27 cellular contexts compared by ENCODE assay signal in the genomic region with DNA sequence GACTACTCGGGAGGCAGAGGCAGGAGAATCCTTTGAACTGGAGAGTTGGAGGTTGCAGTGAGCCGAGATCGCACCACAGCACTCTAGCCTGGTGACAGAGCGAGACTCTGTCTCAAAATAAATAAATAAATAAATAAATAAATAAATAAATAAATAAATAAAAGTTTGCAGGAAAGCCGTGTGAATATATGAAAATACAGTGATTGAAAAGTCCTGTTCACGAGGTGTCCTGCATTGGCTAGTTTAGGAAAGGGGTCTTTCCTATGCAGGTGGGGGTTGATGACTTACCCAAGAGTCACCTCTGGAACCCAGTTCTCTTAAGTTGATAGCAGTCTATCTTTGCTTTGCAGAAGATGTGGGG. TPM values are rescaled to one million over a fixed set of nuclear protein-coding genes. Genes with fewer than 3 reads are reported as not detected.
DNase-seq lines count a peak whose midpoint lies in the region; ATAC-seq and TF ChIP-seq lines count a peak whose summit lies in the region.
"Had no signal": no experiment of that assay in that cellular context is flagged by ENCODE, and none has a peak within 500 bp of the region (broad histone marks: within the 10 kb centered on the region; RNA-seq: fewer than 3 reads in every experiment).

No MANE protein-coding gene starts in this region.

- peaks cover 61% of the 10 kb centered on the region for H3K36me3 ChIP-seq in BLaER1
- peaks cover 0 to 61% of the 10 kb centered on the region in 2 experiments; a peak in 1 of 3 replicates for H3K36me3 ChIP-seq in HEK293 (ENCODE audit: control insufficient read depth in 2 of 2, insufficient read depth in 1 of 2, low read length in 2 of 2)
- H3K36me3 ChIP-seq in RWPE2 (ENCODE audit: low read depth), result peaks cover 63% of the 10 kb centered on the region
- H3K36me3 ChIP-seq in trophoblast cell (ENCODE audit: control insufficient read depth in 1 of 2, insufficient read depth in 2 of 2, low read length in 2 of 2), result peaks cover 24 to 36% of the 10 kb centered on the region in 2 experiments
- H3K36me3 ChIP-seq in left lung, result no peaks in the 10 kb centered on the region

- no peak overlapping the region for H4K12ac ChIP-seq in trophoblast cell (ENCODE audit: low read depth, low read length)

- TF ChIP-seq CTCF in HEK293 (tag by site-specific recombination; IDR thresholded peaks at IDR 0.05) (no peak), RWPE2 (IDR thresholded peaks at IDR 0.05; ENCODE audit: poor library complexity, severe bottlenecking) (no peak), left lung (IDR thresholded peaks at IDR 0.05) (no peak)

- no CpG with 5 or more reads among the region's 6 CpGs for WGBS in trophoblast cell (ENCODE audit: extremely low coverage, insufficient coverage, insufficient read length)

- H3K4me2 ChIP-seq in BLaER1, result peak overlapping the region; percentile 84
- no peak overlapping the region for H3K4me2 ChIP-seq in trophoblast cell (ENCODE audit: low read length)
- H3K4me2 ChIP-seq: smooth muscle cell had no signal

- H4K91ac ChIP-seq in trophoblast cell (ENCODE audit: low read depth, low read length), result no peak overlapping the region

- no peak overlapping the region for H2BK120ac ChIP-seq in trophoblast cell (ENCODE audit: insufficient read depth, low read length, poor library complexity)

- H3K4me3 ChIP-seq in BLaER1 (no peak overlapping the region), HEK293 (ENCODE audit: low read depth, low read length) (no peak overlapping the region), RWPE2 (ENCODE audit: severe bottlenecking) (no peak overlapping the region), trophoblast cell (ENCODE audit: low read depth, low read length) (no peak overlapping the region), left lung (no peak overlapping the region)
- H3K4me3 ChIP-seq: SJSA1, smooth muscle cell, tibial nerve had no signal

- no peak overlapping the region for H2AFZ ChIP-seq in trophoblast cell (ENCODE audit: insufficient read depth, low read length, poor library complexity)
- H2AFZ ChIP-seq: parathyroid adenoma had no signal

- no peaks in the 10 kb centered on the region for H3K79me1 ChIP-seq in trophoblast cell (ENCODE audit: low read length)

- peak overlapping the region; percentile 57 for H3K4ac ChIP-seq in trophoblast cell (ENCODE audit: low read depth, low read length)

- peaks cover 36% of the 10 kb centered on the region for H3K79me2 ChIP-seq in trophoblast cell (ENCODE audit: control insufficient read depth, insufficient read depth, low read length, poor library complexity)

- H4K8ac ChIP-seq in trophoblast cell (ENCODE audit: low read depth, low read length), result no peak overlapping the region

- H3K14ac ChIP-seq in trophoblast cell (ENCODE audit: low read length), result no peak overlapping the region

- POLR2A ChIA-PET in HEK293 (lab: Yijun Ruan, JAX), result no interaction called here

- no peak overlapping the region for H2AK5ac ChIP-seq in trophoblast cell (ENCODE audit: low read length)

- peak; percentile 12 for DNase-seq in RWPE2 (ENCODE audit: low spot score)
- no peak for DNase-seq in trophoblast cell
- DNase-seq in left lung, result no peak
- no peak for DNase-seq in amniotic stem cell (lab: John Stamatoyannopoulos, UW)
- DNase-seq in NCI-H2227 (lab: John Stamatoyannopoulos, UW; ENCODE audit: unreplicated experiment), result no peak
- no peak for DNase-seq in stimulated activated CD4-positive, alpha-beta T cell treated with anti-CD3 and anti-CD28 coated beads, Interleukin-1b, Interleukin-23, amount 100 ng/mL, for 48 hours
- DNase-seq: activated CD4-positive, alpha-beta T cell treated with anti-CD3 and anti-CD28 coated beads for 48 hours; activated gamma-delta T cell; activated naive CD8-positive, alpha-beta T cell treated with anti-CD3 and anti-CD28 coated beads for 36 hours; activated T-cell treated with anti-CD3 and anti-CD28 coated beads, Interleukin-2, amount 50 U/mL, for 24 hours; Caco-2; dermis blood vessel endothelial cell; DMS79; endodermal cell; MV-4-11; NCI-H1436; NCI-H2081 treated with DMSO at 0.1 percent for 48 hours; NCI-H345; NCI-H748 treated with DMSO at 0.1 percent for 48 hours; T1000 had no signal

- no peak overlapping the region for H2BK5ac ChIP-seq in trophoblast cell (ENCODE audit: low read depth, low read length, poor library complexity)

- H2BK12ac ChIP-seq in trophoblast cell (ENCODE audit: low read length), result no peak overlapping the region

- H3K9me3 ChIP-seq in BLaER1, result no peaks in the 10 kb centered on the region
- H3K9me3 ChIP-seq in HEK293 (ENCODE audit: control insufficient read depth, insufficient read depth, low read depth, low read length), result no peaks in the 10 kb centered on the region
- H3K9me3 ChIP-seq in RWPE2 (ENCODE audit: severe bottlenecking), result no peaks in the 10 kb centered on the region
- H3K9me3 ChIP-seq in trophoblast cell (ENCODE audit: insufficient read depth, low read depth, low read length), result no peaks in the 10 kb centered on the region
- H3K9me3 ChIP-seq in left lung, result no peaks in the 10 kb centered on the region
- H3K9me3 ChIP-seq: Caco-2, SJSA1, tibial nerve had no signal

- intact Hi-C loops in left lung (cut with DNase I), result no loop called here

- no peaks in the 10 kb centered on the region; the same call in 1 of the 2 replicates for H3K27me3 ChIP-seq in BLaER1
- no peaks in the 10 kb centered on the region for H3K27me3 ChIP-seq in RWPE2 (ENCODE audit: insufficient read depth, poor library complexity, severe bottlenecking)
- H3K27me3 ChIP-seq in trophoblast cell (ENCODE audit: insufficient read depth, low read length), result no peaks in the 10 kb centered on the region
- H3K27me3 ChIP-seq in left lung, result no peaks in the 10 kb centered on the region
- H3K27me3 ChIP-seq: SJSA1, tibial nerve had no signal

- H3K27ac ChIP-seq in BLaER1 (0 out of 2 replicates have a peak overlapping the region, but pooled peaks have one; percentile 62), HEK293 (ENCODE audit: extremely low read depth, low read depth, low read length) (no peak overlapping the region), RWPE2 (ENCODE audit: poor library complexity, severe bottlenecking) (no peak overlapping the region), trophoblast cell (ENCODE audit: low read depth, low read length) (no peak overlapping the region), left lung (no peak overlapping the region)
- H3K27ac ChIP-seq: parathyroid adenoma, SJSA1, VCaP had no signal

- no peak overlapping the region for H3K23ac ChIP-seq in trophoblast cell (ENCODE audit: low read length)

- CTCF ChIA-PET in HEK293 (lab: Yijun Ruan, JAX), result no interaction called here

- no peak overlapping the region for H3K18ac ChIP-seq in trophoblast cell (ENCODE audit: low read length)

- H3K9ac ChIP-seq in BLaER1 (0 out of 2 replicates have a peak overlapping the region, but pooled peaks have one; percentile 16), trophoblast cell (ENCODE audit: low read length) (no peak overlapping the region)
- H3K9ac ChIP-seq: parathyroid adenoma had no signal

- ATAC-seq in RWPE2 (ENCODE audit: low read depth), result no peak
- ATAC-seq in left lung, result no peak

- peaks cover 100% of the 10 kb centered on the region for H4K20me1 ChIP-seq in BLaER1

- peaks cover 99% of the 10 kb centered on the region for H3K4me1 ChIP-seq in BLaER1
- peaks cover 51% of the 10 kb centered on the region for H3K4me1 ChIP-seq in HEK293 (ENCODE audit: control insufficient read depth, insufficient read depth, low read length)
- H3K4me1 ChIP-seq in RWPE2 (ENCODE audit: insufficient read depth, poor library complexity, severe bottlenecking), result peaks cover 11% of the 10 kb centered on the region
- peaks cover 13 to 14% of the 10 kb centered on the region in 2 experiments for H3K4me1 ChIP-seq in trophoblast cell (ENCODE audit: control insufficient read depth in 1 of 2, insufficient read depth in 2 of 2, low read length in 2 of 2)
- peaks cover 39 to 81% of the 10 kb centered on the region in 2 donors for H3K4me1 ChIP-seq in left lung

TF ChIP-seq in HEK293, 187 proteins besides CTCF, POLR2A, EP300 and RAD21 (continues in another document):
- TF ChIP-seq ZBTB10 (tag by site-specific recombination; IDR thresholded peaks at IDR 0.05), result no peak
- peak; percentile 68; the same call in 1 of the 2 replicates for TF ChIP-seq ZNF394 (tag by site-specific recombination; IDR thresholded peaks at IDR 0.05; ENCODE audit: borderline replicate concordance)
- 0 out of 2 replicates have a peak, but pooled peaks have one; percentile 32 for TF ChIP-seq ZNF292 (tag by site-specific recombination; IDR thresholded peaks at IDR 0.05; ENCODE audit: borderline replicate concordance, low read depth)
- TF ChIP-seq ZNF560 (tag by site-specific recombination; IDR thresholded peaks at IDR 0.05; ENCODE audit: borderline replicate concordance), result 0 out of 2 replicates have a peak, but pooled peaks have one; percentile 7

RNA-seq across cellular contexts. Expression of gene TENT4A, which starts 7.3 kb away (rescaled TPM):
- 27.5 and 27.8 TPM in 2 replicates for polyA plus RNA-seq in trophoblast cell (2013)
- 10 to 100 TPM; 17.1 to 23.3 TPM for total RNA-seq in left lung
